In genomic region chr1:59973719-59974118, GRCh38 we compare ENCODE assay signal across 35 cellular contexts.
"Had no signal": no experiment of that assay in that cellular context is flagged by ENCODE, and none has a peak within 500 bp of the region (broad histone marks: within the 10 kb centered on the region; RNA-seq: fewer than 3 reads in every experiment).

No MANE protein-coding gene starts in this region.

- H3K27ac ChIP-seq: adrenal gland, body of pancreas, cardiac muscle cell, VCaP had no signal

- H3K36me3 ChIP-seq: adrenal gland, cardiac muscle cell had no signal

- H3K9me3 ChIP-seq: adrenal gland, body of pancreas had no signal

- H3K27me3 ChIP-seq: body of pancreas had no signal

- ATAC-seq: activated CD8-positive, alpha-beta T cell treated with anti-CD3 and anti-CD28 coated beads for 36 hours; activated naive CD4-positive, alpha-beta T cell treated with anti-CD3 and anti-CD28 coated beads, Interleukin-2, amount 50 U/mL, for 72 hours; activated T-cell treated with anti-CD3 and anti-CD28 coated beads, Interleukin-2, amount 50 U/mL, for 4 hours; activated T-cell treated with anti-CD3 and anti-CD28 coated beads, Interleukin-2, amount 50 U/mL, for 72 hours; activated T-helper 17 cell treated with anti-CD3 and anti-CD28 coated beads, Interleukin-2, amount 50 U/mL, for 72 hours; body of pancreas had no signal

- H3K4me1 ChIP-seq: adrenal gland had no signal

- H3K4me3 Mint-ChIP-seq: activated B cell treated with CpG ODN at 0.5 μM for 24 hours; activated CD4-positive, alpha-beta memory T cell treated with anti-CD3 and anti-CD28 coated beads for 36 hours; activated CD4-positive, alpha-beta T cell treated with anti-CD3 and anti-CD28 coated beads, Interleukin-2, amount 10 ng/mL, durations not matched to agents 24 days and 14 days; activated CD8-positive, alpha-beta T cell treated with anti-CD3 and anti-CD28 coated beads for 36 hours; activated naive CD4-positive, alpha-beta T cell treated with anti-CD3 and anti-CD28 coated beads for 36 hours; activated naive CD8-positive, alpha-beta T cell treated with anti-CD3 and anti-CD28 coated beads for 36 hours; activated T-cell treated with anti-CD3 and anti-CD28 coated beads, Interleukin-2, amount 50 U/mL, for 4 hours; activated T-cell treated with anti-CD3 and anti-CD28 coated beads, Interleukin-2, amount 50 U/mL, for 72 hours; activated T-helper 1 cell treated with anti-CD3 and anti-CD28 coated beads, Interleukin-12 subunit alpha, Interleukin-12 subunit beta, Interleukin-2, Interleukin-4 antibody, amounts not matched to agents 30 ng/mL and 10 ng/mL and 1 ng/mL, durations not matched to agents 14 hours and 24 hours and 36 hours; activated T-helper 17 cell treated with anti-CD3 and anti-CD28 coated beads, Interleukin-2, amount 50 U/mL, for 72 hours; central memory CD8-positive, alpha-beta T cell; T-helper 1 cell treated with Interleukin-12 subunit alpha and Interleukin-12 subunit beta and Interleukin-4 antibody, amounts not matched to agents 30 μg/mL and 1 μg/mL, for 36 hours; T-helper 2 cell treated with Interferon-gamma antibody and Interleukin-4, amounts not matched to agents 5 μg/mL and 100 μg/mL, for 36 hours had no signal

- H3K4me3 ChIP-seq: adrenal gland, body of pancreas, cardiac muscle cell had no signal

- H3K27ac Mint-ChIP-seq: activated B cell treated with CpG ODN at 0.5 μM for 24 hours; activated CD4-positive, alpha-beta memory T cell treated with anti-CD3 and anti-CD28 coated beads for 36 hours; activated CD4-positive, alpha-beta T cell treated with anti-CD3 and anti-CD28 coated beads, Interleukin-2, amount 10 ng/mL, durations not matched to agents 24 days and 14 days; activated CD8-positive, alpha-beta T cell treated with anti-CD3 and anti-CD28 coated beads for 36 hours; activated naive CD4-positive, alpha-beta T cell treated with anti-CD3 and anti-CD28 coated beads for 36 hours; activated naive CD4-positive, alpha-beta T cell treated with anti-CD3 and anti-CD28 coated beads, Interleukin-2, amount 50 U/mL, for 72 hours; activated naive CD8-positive, alpha-beta T cell treated with anti-CD3 and anti-CD28 coated beads for 36 hours; activated T-cell treated with anti-CD3 and anti-CD28 coated beads, Interleukin-2, amount 50 U/mL, for 72 hours; activated T-helper 1 cell treated with anti-CD3 and anti-CD28 coated beads, Interleukin-12 subunit alpha, Interleukin-12 subunit beta, Interleukin-2, Interleukin-4 antibody, amounts not matched to agents 30 ng/mL and 10 ng/mL and 1 ng/mL, durations not matched to agents 14 hours and 24 hours and 36 hours; activated T-helper 17 cell treated with anti-CD3 and anti-CD28 coated beads, Interleukin-2, amount 50 U/mL, for 72 hours; T-helper 1 cell treated with Interleukin-12 subunit alpha and Interleukin-12 subunit beta and Interleukin-4 antibody, amounts not matched to agents 30 μg/mL and 1 μg/mL, for 36 hours; T-helper 2 cell treated with Interferon-gamma antibody and Interleukin-4, amounts not matched to agents 5 μg/mL and 100 μg/mL, for 36 hours had no signal

- DNase-seq: activated B cell treated with CpG ODN at 0.5 μM for 24 hours; activated CD4-positive, alpha-beta memory T cell treated with anti-CD3 and anti-CD28 coated beads for 36 hours; activated CD4-positive, alpha-beta T cell treated with anti-CD3 and anti-CD28 coated beads for 4 hours; activated CD4-positive, alpha-beta T cell treated with anti-CD3 and anti-CD28 coated beads, Interleukin-2, amount 10 ng/mL, durations not matched to agents 24 days and 14 days; activated CD4-positive, alpha-beta T cell treated with anti-CD3 and anti-CD28 coated beads, Interleukin-2, amount 50 U/mL, for 1 hour; activated CD4-positive, alpha-beta T cell treated with anti-CD3 and anti-CD28 coated beads, Interleukin-2, amount 50 U/mL, for 4 hours; activated CD4-positive, CD25-positive, alpha-beta regulatory T cell treated with anti-CD3 and anti-CD28 coated beads, Interleukin-2, amount 50 U/mL, for 72 hours; activated CD8-positive, alpha-beta memory T cell treated with anti-CD3 and anti-CD28 coated beads, Interleukin-2, amount 50 U/mL, for 4 hours; activated CD8-positive, alpha-beta T cell treated with anti-CD3 and anti-CD28 coated beads for 36 hours; activated effector memory CD4-positive, alpha-beta T cell treated with anti-CD3 and anti-CD28 coated beads, Interleukin-2, amount 50 U/mL, for 16 hours; activated gamma-delta T cell treated with Interleukin-2 at 50 U/mL for 16 hours; activated naive CD4-positive, alpha-beta T cell; activated naive CD4-positive, alpha-beta T cell treated with anti-CD3 and anti-CD28 coated beads for 36 hours; activated naive CD4-positive, alpha-beta T cell treated with anti-CD3 and anti-CD28 coated beads, Interleukin-2, amount 50 U/mL, for 16 hours; activated naive CD8-positive, alpha-beta T cell treated with anti-CD3 and anti-CD28 coated beads for 36 hours; activated T-cell treated with anti-CD3 and anti-CD28 coated beads for 4 hours; activated T-cell treated with anti-CD3 and anti-CD28 coated beads, Interleukin-2, amount 50 U/mL, for 1 hour; activated T-cell treated with anti-CD3 and anti-CD28 coated beads, Interleukin-2, amount 50 U/mL, for 4 hours; activated T-cell treated with anti-CD3 and anti-CD28 coated beads, Interleukin-2, amount 50 U/mL, for 72 hours; adrenal gland; amniotic stem cell; aorta; body of pancreas; caudate nucleus; cerebellar nuclear complex; T-helper 2 cell; T-helper 9 cell had no signal

- H3K36me3 Mint-ChIP-seq: activated CD4-positive, alpha-beta memory T cell treated with anti-CD3 and anti-CD28 coated beads for 36 hours; activated naive CD4-positive, alpha-beta T cell treated with anti-CD3 and anti-CD28 coated beads, Interleukin-2, amount 50 U/mL, for 72 hours; activated naive CD8-positive, alpha-beta T cell treated with anti-CD3 and anti-CD28 coated beads for 36 hours had no signal

- H3K9me3 Mint-ChIP-seq: activated B cell treated with CpG ODN at 0.5 μM for 24 hours; activated CD4-positive, alpha-beta memory T cell treated with anti-CD3 and anti-CD28 coated beads for 36 hours; activated CD4-positive, alpha-beta T cell treated with anti-CD3 and anti-CD28 coated beads, Interleukin-2, amount 10 ng/mL, durations not matched to agents 24 days and 14 days; activated CD8-positive, alpha-beta T cell treated with anti-CD3 and anti-CD28 coated beads for 36 hours; activated naive CD4-positive, alpha-beta T cell treated with anti-CD3 and anti-CD28 coated beads for 36 hours; activated naive CD4-positive, alpha-beta T cell treated with anti-CD3 and anti-CD28 coated beads, Interleukin-2, amount 50 U/mL, for 72 hours; activated naive CD8-positive, alpha-beta T cell treated with anti-CD3 and anti-CD28 coated beads for 36 hours; activated T-cell treated with anti-CD3 and anti-CD28 coated beads, Interleukin-2, amount 50 U/mL, for 4 hours; activated T-cell treated with anti-CD3 and anti-CD28 coated beads, Interleukin-2, amount 50 U/mL, for 72 hours; activated T-helper 1 cell treated with anti-CD3 and anti-CD28 coated beads, Interleukin-12 subunit alpha, Interleukin-12 subunit beta, Interleukin-2, Interleukin-4 antibody, amounts not matched to agents 30 ng/mL and 10 ng/mL and 1 ng/mL, durations not matched to agents 14 hours and 24 hours and 36 hours; activated T-helper 17 cell treated with anti-CD3 and anti-CD28 coated beads, Interleukin-2, amount 50 U/mL, for 72 hours; central memory CD8-positive, alpha-beta T cell; T-helper 1 cell treated with Interleukin-12 subunit alpha and Interleukin-12 subunit beta and Interleukin-4 antibody, amounts not matched to agents 30 μg/mL and 1 μg/mL, for 36 hours; T-helper 2 cell treated with Interferon-gamma antibody and Interleukin-4, amounts not matched to agents 5 μg/mL and 100 μg/mL, for 36 hours had no signal
